8 cellular contexts compared by ENCODE assay signal in the genomic region with DNA sequence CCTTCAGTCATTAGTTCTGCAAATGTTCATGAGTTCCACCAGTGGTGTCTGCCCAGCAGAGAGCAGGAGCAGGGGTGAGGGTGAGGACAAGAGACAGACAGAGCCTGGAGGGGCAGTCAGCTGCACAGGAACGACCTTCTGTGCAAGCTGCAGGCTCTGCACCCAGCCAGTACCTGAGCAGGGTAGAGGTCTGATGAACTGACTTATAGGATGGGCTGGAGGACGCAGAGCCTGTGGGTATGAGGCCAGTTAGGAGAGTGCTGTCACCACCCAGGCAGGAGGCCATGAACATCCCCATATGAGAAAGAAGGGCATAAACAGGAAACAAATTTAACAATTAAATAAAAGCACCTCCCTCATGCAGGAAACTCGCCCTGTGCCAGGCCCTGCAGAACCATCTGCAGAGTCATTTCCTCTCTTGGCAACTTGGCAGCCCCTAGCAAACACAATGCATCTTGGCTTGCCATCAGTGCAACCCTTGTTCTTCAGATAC. TPM values are rescaled to one million over a fixed set of nuclear protein-coding genes. Genes with fewer than 3 reads are reported as not detected.
DNase-seq lines count a peak whose midpoint lies in the region; ATAC-seq, FAIRE-seq and TF ChIP-seq lines count a peak whose summit lies in the region.

No MANE protein-coding gene starts in this region.

- no peaks in the 10 kb centered on the region for H3K27me3 ChIP-seq in CD4-positive, alpha-beta memory T cell (ENCODE audit: insufficient read depth, low read length)
- H3K27me3 ChIP-seq in ascending aorta: no peaks in the 10 kb centered on the region

- peak; percentile 47 to 64 for ATAC-seq in activated naive CD4-positive, alpha-beta T cell treated with anti-CD3 and anti-CD28 coated beads, Interleukin-2, amount 50 U/mL, for 72 hours
- ATAC-seq in naive thymus-derived CD8-positive, alpha-beta T cell: peak; percentile 88 to 89

- peaks cover 38 to 58% (median 52%) of the 10 kb centered on the region in 4 donors for H3K4me1 Mint-ChIP-seq in CD4-positive, alpha-beta memory T cell
- peaks cover 20 to 44% (median 42%) of the 10 kb centered on the region in 4 donors for H3K4me1 Mint-ChIP-seq in naive thymus-derived CD8-positive, alpha-beta T cell

- H3K9ac ChIP-seq in kidney (ENCODE audit: low read length in 2 of 2): no peak overlapping the region

- peak overlapping the region; percentile 40 for H3K27ac ChIP-seq in CD4-positive, alpha-beta memory T cell (ENCODE audit: low read depth, low read length)
- peak overlapping the region; percentile 82 for H3K27ac ChIP-seq in RWPE1
- no peak overlapping the region for H3K27ac ChIP-seq in ascending aorta
- H3K27ac ChIP-seq in kidney (ENCODE audit: low read depth in 2 of 2, low read length in 2 of 2): no peak overlapping the region

- POLR2A ChIA-PET in CD4-positive, alpha-beta memory T cell (lab: Charles Lee; ENCODE audit: partially characterized antibody): interaction anchor here (1.0 to 2.9 kb wide), 8 partner anchors 9 to 447 kb away, joined by 3 to 21 read pairs (median 8); a partner anchor contains a TSS
- POLR2A ChIA-PET in RWPE1 (lab: Yijun Ruan, JAX; ENCODE audit: low non-redundant PET): no interaction called here
- POLR2A ChIA-PET in naive thymus-derived CD8-positive, alpha-beta T cell (lab: Charles Lee): interaction anchor here (0.6 to 2.0 kb wide), 14 partner anchors 8 to 377 kb away, joined by 3 to 16 read pairs (median 3); a partner anchor contains a TSS

- H3K4me3 Mint-ChIP-seq in CD4-positive, alpha-beta memory T cell: peak overlapping the region; percentile 58 to 91 (median 76)
- peak overlapping the region; percentile 57 to 83 (median 73) for H3K4me3 Mint-ChIP-seq in naive thymus-derived CD8-positive, alpha-beta T cell

- in situ Hi-C loops in ACHN (cut with HindIII; ENCODE audit: low pct_ligation_motif_present, low pct_unique_long_range_greater_than_20kb, low sequenced_read_pairs): no loop called here

- H3K4me3 ChIP-seq in CD4-positive, alpha-beta memory T cell (ENCODE audit: low read length in 2 of 2): peak overlapping the region in 1 of 2 donors; percentile 25
- H3K4me3 ChIP-seq in ascending aorta (no peak overlapping the region), kidney (ENCODE audit: low read length in 2 of 2) (no peak overlapping the region)

- no peak for TF ChIP-seq CTCF in RWPE1 (conservative IDR thresholded peaks at IDR 0.05; ENCODE audit: low read depth)
- no peak for TF ChIP-seq CTCF in D721Med (IDR thresholded peaks at IDR 0.05; ENCODE audit: insufficient read depth, missing control alignments)
- no peak for TF ChIP-seq CTCF in ascending aorta (IDR thresholded peaks at IDR 0.05)
- TF ChIP-seq CTCF in kidney (IDR thresholded peaks at IDR 0.05; ENCODE audit: borderline replicate concordance, extremely low read depth, insufficient read depth): no peak

- H3K9me3 Mint-ChIP-seq in CD4-positive, alpha-beta memory T cell: no peaks in the 10 kb centered on the region
- no peaks in the 10 kb centered on the region for H3K9me3 Mint-ChIP-seq in activated naive CD4-positive, alpha-beta T cell treated with anti-CD3 and anti-CD28 coated beads, Interleukin-2, amount 50 U/mL, for 72 hours
- no peaks in the 10 kb centered on the region for H3K9me3 Mint-ChIP-seq in naive thymus-derived CD8-positive, alpha-beta T cell

- no peaks in the 10 kb centered on the region for H3K36me3 ChIP-seq in CD4-positive, alpha-beta memory T cell (ENCODE audit: insufficient read depth, low read length)
- H3K36me3 ChIP-seq in ascending aorta: no peaks in the 10 kb centered on the region
- no peaks in the 10 kb centered on the region for H3K36me3 ChIP-seq in kidney (ENCODE audit: control insufficient read depth in 1 of 2, insufficient read depth in 2 of 2, low read length in 2 of 2)

- intact Hi-C loops in CD4-positive, alpha-beta memory T cell (cut with micrococcal nuclease): loop anchor here (1.0 kb wide), 1 partner anchor 34 kb away; no protein-coding TSS in a partner anchor
- intact Hi-C loops in ascending aorta (cut with DNase I) (no loop called here), kidney (cut with DNase I) (no loop called here)

- CTCF ChIA-PET in CD4-positive, alpha-beta memory T cell (lab: Charles Lee; ENCODE audit: partially characterized antibody): interaction anchor here (0.6 to 6.1 kb wide), 10 partner anchors 8 to 364 kb away, joined by 3 to 40 read pairs (median 9); a partner anchor contains a TSS
- CTCF ChIA-PET in RWPE1 (lab: Yijun Ruan, JAX): interaction anchor here (0.9 kb wide), 1 partner anchor 179 kb away, joined by 3 read pairs; no protein-coding TSS in a partner anchor

- FAIRE-seq in D721Med (lab: Jason Lieb, UNC) (no peak), kidney (lab: Jason Lieb, UNC) (no peak)

- peaks cover 61% of the 10 kb centered on the region for H3K4me1 ChIP-seq in CD4-positive, alpha-beta memory T cell (ENCODE audit: insufficient read depth, low read length)
- no peaks in the 10 kb centered on the region for H3K4me1 ChIP-seq in ascending aorta
- peaks cover 3 to 4% of the 10 kb centered on the region in 2 donors for H3K4me1 ChIP-seq in kidney (ENCODE audit: control insufficient read depth in 1 of 2, insufficient read depth in 1 of 2, low read depth in 1 of 2, low read length in 2 of 2)

- H3K36me3 Mint-ChIP-seq in CD4-positive, alpha-beta memory T cell: no peaks in the 10 kb centered on the region
- H3K36me3 Mint-ChIP-seq in activated naive CD4-positive, alpha-beta T cell treated with anti-CD3 and anti-CD28 coated beads, Interleukin-2, amount 50 U/mL, for 72 hours: no peaks in the 10 kb centered on the region
- H3K36me3 Mint-ChIP-seq in naive thymus-derived CD8-positive, alpha-beta T cell: no peaks in the 10 kb centered on the region

- no peaks in the 10 kb centered on the region for H3K27me3 Mint-ChIP-seq in CD4-positive, alpha-beta memory T cell
- H3K27me3 Mint-ChIP-seq in naive thymus-derived CD8-positive, alpha-beta T cell: no peaks in the 10 kb centered on the region

- DNase-seq in CD4-positive, alpha-beta memory T cell: peak; percentile 43 to 66 (median 57)
- DNase-seq in RWPE1 (ENCODE audit: low spot score) (no peak), D721Med (ENCODE audit: insufficient read length, low spot score) (no peak), ascending aorta (ENCODE audit: low spot score in 2 of 2) (no peak), ACHN (no peak), kidney (no peak)
- no peak for DNase-seq in activated naive CD4-positive, alpha-beta T cell treated with anti-CD3 and anti-CD28 coated beads, Interleukin-2, amount 50 U/mL, for 72 hours (ENCODE audit: low spot score in 2 of 2)
- peak in 9 of 10 donors; percentile 19 to 78 (median 46) for DNase-seq in naive thymus-derived CD8-positive, alpha-beta T cell

- H3K27ac Mint-ChIP-seq in CD4-positive, alpha-beta memory T cell: peak overlapping the region; percentile 82 to 93 (median 90)
- peak overlapping the region; percentile 31 to 73 for H3K27ac Mint-ChIP-seq in activated naive CD4-positive, alpha-beta T cell treated with anti-CD3 and anti-CD28 coated beads, Interleukin-2, amount 50 U/mL, for 72 hours
- H3K27ac Mint-ChIP-seq in naive thymus-derived CD8-positive, alpha-beta T cell: peak overlapping the region; percentile 90 to 99 (median 93)

- H3K9me3 ChIP-seq in CD4-positive, alpha-beta memory T cell (ENCODE audit: control insufficient read depth in 1 of 2, low read length in 2 of 2): no peaks in the 10 kb centered on the region
- H3K9me3 ChIP-seq in ascending aorta (no peaks in the 10 kb centered on the region), kidney (ENCODE audit: control insufficient read depth in 1 of 2, low read length in 2 of 2) (no peaks in the 10 kb centered on the region)

RNA-seq across cellular contexts. Expression of a gene that starts 17.9 kb away (rescaled TPM):
- not detected for total RNA-seq in CD4-positive, alpha-beta memory T cell
- not detected for polyA plus RNA-seq in CD4-positive, alpha-beta memory T cell
- total RNA-seq in activated naive CD4-positive, alpha-beta T cell treated with anti-CD3 and anti-CD28 coated beads, Interleukin-2, amount 50 U/mL, for 72 hours: not detected
- not detected for total RNA-seq in naive thymus-derived CD8-positive, alpha-beta T cell
- polyA plus RNA-seq in naive thymus-derived CD8-positive, alpha-beta T cell: not detected
- total RNA-seq in ascending aorta: not detected
- total RNA-seq in kidney: not detected
- polyA plus RNA-seq in kidney (ENCODE audit: insufficient read depth, low read depth, low replicate concordance): not detected

RNA-seq across cellular contexts. Expression of a gene that starts 20.2 kb away (rescaled TPM):
- total RNA-seq in CD4-positive, alpha-beta memory T cell: not detected
- under 1 TPM in 1 of 2 donors, not detected in 1; 0.60 TPM for polyA plus RNA-seq in CD4-positive, alpha-beta memory T cell
- 1 to 10 TPM in 1 of 2 donors, under 1 TPM in 1; 0.41 to 3.2 TPM for total RNA-seq in activated naive CD4-positive, alpha-beta T cell treated with anti-CD3 and anti-CD28 coated beads, Interleukin-2, amount 50 U/mL, for 72 hours
- not detected for total RNA-seq in naive thymus-derived CD8-positive, alpha-beta T cell
- polyA plus RNA-seq in naive thymus-derived CD8-positive, alpha-beta T cell: not detected
- not detected for total RNA-seq in ascending aorta
- total RNA-seq in kidney: 3.6 TPM
- polyA plus RNA-seq in kidney (ENCODE audit: insufficient read depth, low read depth, low replicate concordance): 2.1 TPM

RNA-seq across cellular contexts. Expression of a gene that starts 25.8 kb away (rescaled TPM):
- total RNA-seq in CD4-positive, alpha-beta memory T cell: not detected
- not detected for polyA plus RNA-seq in CD4-positive, alpha-beta memory T cell
- not detected for total RNA-seq in activated naive CD4-positive, alpha-beta T cell treated with anti-CD3 and anti-CD28 coated beads, Interleukin-2, amount 50 U/mL, for 72 hours
- total RNA-seq in naive thymus-derived CD8-positive, alpha-beta T cell: not detected
- polyA plus RNA-seq in naive thymus-derived CD8-positive, alpha-beta T cell: not detected
- total RNA-seq in ascending aorta: not detected
- 0.13 TPM for total RNA-seq in kidney
- not detected for polyA plus RNA-seq in kidney (ENCODE audit: insufficient read depth, low read depth, low replicate concordance)

RNA-seq across cellular contexts. Expression of a gene that starts 44.4 kb away (rescaled TPM):
- total RNA-seq in CD4-positive, alpha-beta memory T cell: not detected
- not detected for polyA plus RNA-seq in CD4-positive, alpha-beta memory T cell
- not detected for total RNA-seq in activated naive CD4-positive, alpha-beta T cell treated with anti-CD3 and anti-CD28 coated beads, Interleukin-2, amount 50 U/mL, for 72 hours
- not detected for total RNA-seq in naive thymus-derived CD8-positive, alpha-beta T cell
- not detected for polyA plus RNA-seq in naive thymus-derived CD8-positive, alpha-beta T cell
- total RNA-seq in ascending aorta (5.2 TPM), kidney (not detected)
- not detected for polyA plus RNA-seq in kidney (ENCODE audit: insufficient read depth, low read depth, low replicate concordance)

Comparison
In these comparisons a context has a peak if more than half of its experiments do, and no peak if none do; other contexts are left out.
1. DNase-seq: peak in CD4-positive, alpha-beta memory T cell (5 of 5) and naive thymus-derived CD8-positive, alpha-beta T cell (9 of 10); none in RWPE1 (single experiment), activated naive CD4-positive, alpha-beta T cell treated with anti-CD3 and anti-CD28 coated beads, Interleukin-2, amount 50 U/mL, for 72 hours (0 of 2), D721Med (single experiment), ascending aorta (0 of 2), ACHN (single experiment) and kidney (single experiment).
2. H3K27ac ChIP-seq: peak in CD4-positive, alpha-beta memory T cell (single experiment) and RWPE1 (single experiment); none in ascending aorta (0 of 2) and kidney (0 of 2).
3. Peak in every context shown above with its lines, with median percentiles within 50 percentile points of each other: H3K27ac Mint-ChIP-seq.